In the genomic region with DNA sequence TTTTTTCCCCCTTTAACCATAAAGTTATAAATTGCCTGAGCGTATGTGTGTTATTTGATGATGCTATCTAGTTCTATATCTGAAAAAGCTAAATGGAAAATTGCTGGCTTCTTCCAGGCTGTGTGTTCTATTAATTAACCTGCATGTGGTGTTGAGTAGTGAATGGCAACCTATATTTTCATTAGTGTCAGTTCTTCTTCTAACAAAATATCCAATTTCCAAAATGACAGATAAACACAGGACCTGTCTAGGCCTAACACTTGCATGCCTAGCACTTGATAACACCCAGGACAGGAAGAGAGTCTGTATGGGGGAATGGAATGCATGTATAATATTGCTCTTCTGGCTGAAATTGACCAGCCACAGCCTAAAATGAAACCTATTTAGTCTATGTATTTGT, we compare ENCODE assay signal across 21 cellular contexts.
DNase-seq lines count a peak whose midpoint lies in the region; ATAC-seq, FAIRE-seq and TF ChIP-seq lines count a peak whose summit lies in the region.
"Had no signal": no experiment of that assay in that cellular context is flagged by ENCODE, and none has a peak within 500 bp of the region (broad histone marks: within the 10 kb centered on the region; RNA-seq: fewer than 3 reads in every experiment).

No MANE protein-coding gene starts in this region.

- no peaks in the 10 kb centered on the region for H3K27me3 ChIP-seq in cardiac muscle cell
- no peaks in the 10 kb centered on the region for H3K27me3 ChIP-seq in astrocyte (ENCODE audit: insufficient read depth, low read length)
- H3K27me3 ChIP-seq: BLaER1 treated with 17β-estradiol and CSF1 and Interleukin-3, amounts not matched to agents 10 nM and 100 nM had no signal

- H3K4me3 Mint-ChIP-seq in astrocyte (ENCODE audit: unreplicated experiment) = no peak overlapping the region
- H3K4me3 Mint-ChIP-seq in mesothelial cell of epicardium = no peak overlapping the region
- H3K4me3 Mint-ChIP-seq: B cell; CD8-positive, alpha-beta T cell; H9 had no signal

- TF ChIP-seq CTCF in cardiac muscle cell (IDR thresholded peaks at IDR 0.05; ENCODE audit: low read depth, low read length) (no peak), astrocyte (IDR thresholded peaks at IDR 0.05; ENCODE audit: insufficient read depth, low read depth, low read length) (no peak), mesothelial cell of epicardium (IDR thresholded peaks at IDR 0.05; ENCODE audit: unreplicated experiment) (no peak)

- DNase-seq in cardiac muscle cell (ENCODE audit: low read depth in 1 of 2, low spot score in 1 of 2) (peak in 1 of 2 donors; percentile 31), left ventricle myocardium superior (no peak), SK-N-DZ (ENCODE audit: low spot score) (peak; percentile 87), astrocyte (ENCODE audit: low read depth) (no peak), mesothelial cell of epicardium (ENCODE audit: low spot score in 2 of 2, unreplicated experiment in 2 of 2) (no peak), NCI-H2081 treated with DMSO at 0.1 percent for 48 hours (lab: John Stamatoyannopoulos, UW) (no peak)
- no peak for DNase-seq in effector CD8-positive, alpha-beta T cell (lab: John Stamatoyannopoulos, UW)
- DNase-seq: CD8-positive, alpha-beta T cell; COR-L47; DMS 273 treated with DMSO at 0.1 percent for 48 hours; DMS53; DND-41; EL; H9 had no signal

- H3K4me1 ChIP-seq in cardiac muscle cell (ENCODE audit: low read depth) (peaks cover 15% of the 10 kb centered on the region), astrocyte (ENCODE audit: insufficient read depth, low read length) (no peaks in the 10 kb centered on the region)

- intact Hi-C loops in left ventricle myocardium superior (cut with micrococcal nuclease) = no loop called here

- peak overlapping the region; percentile 55 for H3K27ac ChIP-seq in cardiac muscle cell
- no peak overlapping the region for H3K27ac ChIP-seq in astrocyte (ENCODE audit: low read depth, low read length)
- H3K27ac ChIP-seq: BLaER1 treated with 17β-estradiol and CSF1 and Interleukin-3, amounts not matched to agents 10 nM and 100 nM had no signal

- ATAC-seq in left ventricle myocardium superior (no peak), GM18505 (IDR thresholded peaks at IDR 0.05; ENCODE audit: unreplicated experiment) (no peak)
- ATAC-seq: CD8-positive, alpha-beta T cell; GM12878; HepG2 had no signal

- H3K36me3 ChIP-seq in cardiac muscle cell = peaks cover 38% of the 10 kb centered on the region
- peaks cover 33% of the 10 kb centered on the region for H3K36me3 ChIP-seq in astrocyte (ENCODE audit: insufficient read depth, low read length)

- H3K79me2 ChIP-seq in astrocyte (ENCODE audit: insufficient read depth, low read length) = no peaks in the 10 kb centered on the region

- H3K9me3 Mint-ChIP-seq in astrocyte (ENCODE audit: unreplicated experiment) = no peaks in the 10 kb centered on the region
- H3K9me3 Mint-ChIP-seq in mesothelial cell of epicardium = no peaks in the 10 kb centered on the region
- H3K9me3 Mint-ChIP-seq: CD8-positive, alpha-beta T cell; H9 had no signal

- no peak for FAIRE-seq in astrocyte (lab: Jason Lieb, UNC)
- FAIRE-seq: GM12878, GM19239, H1, HepG2 had no signal

- H3K4me1 Mint-ChIP-seq in astrocyte (ENCODE audit: low read depth, unreplicated experiment) (peaks cover 14% of the 10 kb centered on the region), mesothelial cell of epicardium (peaks cover 5% of the 10 kb centered on the region)
- H3K4me1 Mint-ChIP-seq: B cell had no signal

- H3K9me3 ChIP-seq in cardiac muscle cell (ENCODE audit: low read depth) (no peaks in the 10 kb centered on the region), astrocyte (ENCODE audit: insufficient read depth, low read depth, low read length) (no peaks in the 10 kb centered on the region)
- H3K9me3 ChIP-seq: BLaER1 treated with 17β-estradiol and CSF1 and Interleukin-3, amounts not matched to agents 10 nM and 100 nM had no signal

- H3K4me3 ChIP-seq in cardiac muscle cell (no peak overlapping the region), astrocyte (ENCODE audit: insufficient read depth, low read depth, low read length) (no peak overlapping the region)
- H3K4me3 ChIP-seq: BLaER1 treated with 17β-estradiol and CSF1 and Interleukin-3, amounts not matched to agents 10 nM and 100 nM; GM12878 had no signal

- TF ChIP-seq POLR2A in GM18505 (IDR thresholded peaks at IDR 0.05; ENCODE audit: borderline replicate concordance, extremely low read depth, insufficient read depth, insufficient read length) = no peak

- H3K36me3 Mint-ChIP-seq in astrocyte (ENCODE audit: low read depth, unreplicated experiment) = peaks cover 11% of the 10 kb centered on the region
- H3K36me3 Mint-ChIP-seq in mesothelial cell of epicardium = peaks cover 11% of the 10 kb centered on the region

- no peak overlapping the region for H2AFZ ChIP-seq in astrocyte (ENCODE audit: low read depth, low read length)

- H3K27ac Mint-ChIP-seq in astrocyte (ENCODE audit: unreplicated experiment) = peak overlapping the region; percentile 48
- H3K27ac Mint-ChIP-seq in mesothelial cell of epicardium = peak overlapping the region; percentile 13
- H3K27ac Mint-ChIP-seq: B cell; CD8-positive, alpha-beta T cell; H9 had no signal

- H3K27me3 Mint-ChIP-seq in astrocyte (ENCODE audit: low read depth, unreplicated experiment) = no peaks in the 10 kb centered on the region
- H3K27me3 Mint-ChIP-seq in mesothelial cell of epicardium (ENCODE audit: low read depth) = no peaks in the 10 kb centered on the region
- H3K27me3 Mint-ChIP-seq: B cell had no signal

- no peak overlapping the region for H3K9ac ChIP-seq in astrocyte (ENCODE audit: low read length)
- H3K9ac ChIP-seq: BLaER1 treated with 17β-estradiol and CSF1 and Interleukin-3, amounts not matched to agents 10 nM and 100 nM had no signal

- H4K20me1 ChIP-seq in astrocyte (ENCODE audit: insufficient read depth, low read length) = no peaks in the 10 kb centered on the region
- H4K20me1 ChIP-seq: BLaER1 treated with 17β-estradiol and CSF1 and Interleukin-3, amounts not matched to agents 10 nM and 100 nM had no signal

- H3K4me2 ChIP-seq in astrocyte (ENCODE audit: low read length) = no peak overlapping the region
- H3K4me2 ChIP-seq: BLaER1 treated with 17β-estradiol and CSF1 and Interleukin-3, amounts not matched to agents 10 nM and 100 nM had no signal
